Comparison of ENCODE assay signal across 9 cellular contexts in genomic region chr12:57899010-57899662, GRCh38. TPM values are rescaled to one million over a fixed set of nuclear protein-coding genes. Genes with fewer than 3 reads are reported as not detected.
A peak's percentile ranks its signal among the peaks of the same experiment; 100 is the strongest.
DNase-seq lines count a peak whose midpoint lies in the region; ATAC-seq, FAIRE-seq and TF ChIP-seq lines count a peak whose summit lies in the region.
"Had no signal": no experiment of that assay in that cellular context is flagged by ENCODE, and none has a peak within 500 bp of the region (broad histone marks: within the 10 kb centered on the region; RNA-seq: fewer than 3 reads in every experiment).

No MANE protein-coding gene starts in this region.

- H3K4me1 ChIP-seq in HepG2 (ENCODE audit: insufficient read depth, low read length): peaks cover 47% of the 10 kb centered on the region

- in situ Hi-C loops in HepG2 (cut with HindIII; ENCODE audit: extremely low pct_ligation_motif_present, low pct_unique_long_range_greater_than_20kb): loop anchor here (5.0 kb wide), 1 partner anchor 57 kb away; no protein-coding TSS in a partner anchor

- BruUV-seq in HepG2 (replicated peaks; lab: Mats Ljungman, UMichigan): no TSS peak

- TF ChIP-seq RAD21 in HepG2 (CRISPR knock-in tag; IDR thresholded peaks at IDR 0.05): no peak

- peak overlapping the region; percentile 74 to 99 for H3K27ac Mint-ChIP-seq in activated naive CD4-positive, alpha-beta T cell treated with anti-CD3 and anti-CD28 coated beads, Interleukin-2, amount 50 U/mL, for 72 hours

- no peak for FAIRE-seq in frontal cortex (lab: Jason Lieb, UNC)
- FAIRE-seq in HepG2 (lab: Jason Lieb, UNC): no peak

- H3K4me2 ChIP-seq in HepG2 (ENCODE audit: low read depth, low read length): no peak overlapping the region

- POLR2A ChIA-PET in HepG2 (lab: Yijun Ruan, JAX): interaction anchor here (6.1 kb wide), 1 partner anchor 53 kb away, joined by 110 read pairs; the partner anchor contains the start of gene CTDSP2

- H3K9me3 ChIP-seq in HepG2 (ENCODE audit: low read length): no peaks in the 10 kb centered on the region

- no peak overlapping the region for H3K9ac ChIP-seq in HepG2 (ENCODE audit: insufficient read depth, low read depth, low read length)

- 45% methylated on average over 6 of the region's 10 CpGs for WGBS in HepG2 (ENCODE audit: low lambda C conversion rate)

- peak; percentile 14 to 72 for DNase-seq in SHP77 (lab: John Stamatoyannopoulos, UW)
- DNase-seq in activated naive CD4-positive, alpha-beta T cell treated with anti-CD3 and anti-CD28 coated beads, Interleukin-2, amount 50 U/mL, for 72 hours (ENCODE audit: low spot score in 2 of 2): peak; percentile 78 to 89
- peak; percentile 91 for DNase-seq in iris pigment epithelial cell (ENCODE audit: low read depth)
- DNase-seq in stimulated activated CD8-positive, alpha-beta memory T cell treated with anti-CD3 and anti-CD28 coated beads, Interleukin-15, amount 100 ng/mL, for 4 hours (ENCODE audit: low read depth in 2 of 2): peak; percentile 58 to 74
- no peak for DNase-seq in frontal cortex (ENCODE audit: low spot score in 2 of 2)
- DNase-seq in HepG2 (ENCODE audit: low spot score): no peak

- no peak for TF ChIP-seq POLR2A in HepG2 (IDR thresholded peaks at IDR 0.05; ENCODE audit: insufficient read depth in 1 of 2, low read depth in 2 of 2, low read length in 2 of 2)

- no peaks in the 10 kb centered on the region for H3K79me2 ChIP-seq in HepG2 (ENCODE audit: insufficient read depth, low read length)

- peaks cover 0 to 47% of the 10 kb centered on the region in 2 experiments for H3K27me3 ChIP-seq in HepG2 (ENCODE audit: control insufficient read depth in 1 of 2, insufficient read depth in 2 of 2, low read length in 2 of 2)

- no peaks in the 10 kb centered on the region for H4K20me1 ChIP-seq in HepG2 (ENCODE audit: insufficient read depth, low read length)

- H3K27ac ChIP-seq in HepG2 (ENCODE audit: extremely low read length, insufficient read depth, low read length): no peak overlapping the region

- TF ChIP-seq CTCF in HepG2 (CRISPR knock-in tag; IDR thresholded peaks at IDR 0.05): no peak

- no peaks in the 10 kb centered on the region for H3K36me3 ChIP-seq in HepG2 (replicated peaks in 1 of 2; ENCODE audit: control insufficient read depth in 1 of 2, insufficient read depth in 2 of 2, low read length in 2 of 2)

- CTCF ChIA-PET in HepG2 (lab: Yijun Ruan, JAX; ENCODE audit: low intra/inter-chr PET ratio, low total read pairs): no interaction called here

- ATAC-seq in GM18873 (IDR thresholded peaks at IDR 0.05; ENCODE audit: low FRiP score, unreplicated experiment): peak; percentile 83
- ATAC-seq in HG03025 (IDR thresholded peaks at IDR 0.05; ENCODE audit: low FRiP score, unreplicated experiment): peak; percentile 82
- ATAC-seq in activated naive CD4-positive, alpha-beta T cell treated with anti-CD3 and anti-CD28 coated beads, Interleukin-2, amount 50 U/mL, for 72 hours: peak; percentile 92 to 93
- no peak for ATAC-seq in HepG2

- no peak overlapping the region for H2AFZ ChIP-seq in HepG2 (ENCODE audit: low read length)

- intact Hi-C loops in HepG2 (cut with micrococcal nuclease; ENCODE audit: unreplicated experiment): no loop called here

- TF ChIP-seq EP300 in HepG2 (IDR thresholded peaks at IDR 0.05; ENCODE audit: low read depth in 2 of 2, low read length in 2 of 2) (no peak), HepG2 (CRISPR knock-in tag; IDR thresholded peaks at IDR 0.05; ENCODE audit: borderline replicate concordance) (no peak)

- H3K4me3 ChIP-seq in HepG2 (replicated peaks in 1 of 3; ENCODE audit: insufficient read depth in 1 of 3, low read depth in 2 of 3, low read length in 3 of 3): no peak overlapping the region

- no peaks in the 10 kb centered on the region for H3K36me3 Mint-ChIP-seq in activated naive CD4-positive, alpha-beta T cell treated with anti-CD3 and anti-CD28 coated beads, Interleukin-2, amount 50 U/mL, for 72 hours

- H3K9me3 Mint-ChIP-seq in activated naive CD4-positive, alpha-beta T cell treated with anti-CD3 and anti-CD28 coated beads, Interleukin-2, amount 50 U/mL, for 72 hours: no peaks in the 10 kb centered on the region
- H3K9me3 Mint-ChIP-seq: dendritic cell treated with granulocyte-macrophage colony-stimulating factor and Interleukin-4, amounts not matched to agents 40 ng/mL and 50 ng/mL, for 4 days had no signal

TF ChIP-seq in HepG2, 621 proteins besides CTCF, POLR2A, EP300 and RAD21 (continues in another document):
- TF ChIP-seq SAP130 (CRISPR knock-in tag; IDR thresholded peaks at IDR 0.05; ENCODE audit: low read depth) (no peak), ZNF772 (CRISPR knock-in tag; IDR thresholded peaks at IDR 0.05) (no peak), ZKSCAN1 (IDR thresholded peaks at IDR 0.05; ENCODE audit: low read length) (no peak)
- TF ChIP-seq, protein P1, sequence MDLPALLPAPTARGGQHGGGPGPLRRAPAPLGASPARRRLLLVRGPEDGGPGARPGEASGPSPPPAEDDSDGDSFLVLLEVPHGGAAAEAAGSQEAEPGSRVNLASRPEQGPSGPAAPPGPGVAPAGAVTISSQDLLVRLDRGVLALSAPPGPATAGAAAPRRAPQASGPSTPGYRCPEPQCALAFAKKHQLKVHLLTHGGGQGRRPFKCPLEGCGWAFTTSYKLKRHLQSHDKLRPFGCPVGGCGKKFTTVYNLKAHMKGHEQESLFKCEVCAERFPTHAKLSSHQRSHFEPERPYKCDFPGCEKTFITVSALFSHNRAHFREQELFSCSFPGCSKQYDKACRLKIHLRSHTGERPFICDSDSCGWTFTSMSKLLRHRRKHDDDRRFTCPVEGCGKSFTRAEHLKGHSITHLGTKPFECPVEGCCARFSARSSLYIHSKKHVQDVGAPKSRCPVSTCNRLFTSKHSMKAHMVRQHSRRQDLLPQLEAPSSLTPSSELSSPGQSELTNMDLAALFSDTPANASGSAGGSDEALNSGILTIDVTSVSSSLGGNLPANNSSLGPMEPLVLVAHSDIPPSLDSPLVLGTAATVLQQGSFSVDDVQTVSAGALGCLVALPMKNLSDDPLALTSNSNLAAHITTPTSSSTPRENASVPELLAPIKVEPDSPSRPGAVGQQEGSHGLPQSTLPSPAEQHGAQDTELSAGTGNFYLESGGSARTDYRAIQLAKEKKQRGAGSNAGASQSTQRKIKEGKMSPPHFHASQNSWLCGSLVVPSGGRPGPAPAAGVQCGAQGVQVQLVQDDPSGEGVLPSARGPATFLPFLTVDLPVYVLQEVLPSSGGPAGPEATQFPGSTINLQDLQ (CRISPR knock-in tag; IDR thresholded peaks at IDR 0.05): no peak

RNA-seq across cellular contexts. Expression of gene ATP23, which starts 42.2 kb away (rescaled TPM):
- total RNA-seq in activated naive CD4-positive, alpha-beta T cell treated with anti-CD3 and anti-CD28 coated beads, Interleukin-2, amount 50 U/mL, for 72 hours: 10 to 100 TPM; 15.3 to 15.5 TPM
- total RNA-seq in frontal cortex (6.1 TPM), HepG2 (2016; rRNA removed; fragmentation: Illumina TruSeq; extraction: Trizol) (12.1 and 13.1 TPM in 2 replicates)
- 24.3 and 27.9 TPM in 2 replicates for total RNA-seq in HepG2 (2016; cell fraction: cytosol; rRNA removed; fragmentation: Illumina TruSeq; extraction: Trizol; ENCODE audit: low read depth)
- 14.7 and 15.5 TPM in 2 replicates for total RNA-seq in HepG2 (2016; cell fraction: insoluble cytoplasmic fraction; rRNA removed; fragmentation: Illumina TruSeq; extraction: Trizol)
- 27.9 and 34.5 TPM in 2 replicates for total RNA-seq in HepG2 (2016; cell fraction: membrane; rRNA removed; fragmentation: Illumina TruSeq; extraction: Trizol)
- total RNA-seq in HepG2 (2016; cell fraction: nucleus; rRNA removed; fragmentation: Illumina TruSeq; extraction: Trizol): 3.4 and 6.2 TPM in 2 replicates
- 11.4 and 14.7 TPM in 2 replicates for polyA plus RNA-seq in HepG2 (2011; rRNA removed)
- polyA plus RNA-seq in HepG2 (2011; cell fraction: cytosol; rRNA removed): 11.9 and 15.5 TPM in 2 replicates
- polyA plus RNA-seq in HepG2 (2011; cell fraction: nucleus; rRNA removed): 5.3 and 6.3 TPM in 2 replicates
- polyA plus RNA-seq in HepG2 (2012): 4.8 and 9.6 TPM in 2 replicates
- polyA plus RNA-seq in HepG2 (2016; cell fraction: cytosol; fragmentation: Illumina TruSeq; extraction: Trizol; ENCODE audit: low read depth): 34.8 and 37.5 TPM in 2 replicates
- polyA plus RNA-seq in HepG2 (2016; cell fraction: insoluble cytoplasmic fraction; fragmentation: Illumina TruSeq; extraction: Trizol; ENCODE audit: low read depth): 12.6 and 13.2 TPM in 2 replicates
- polyA plus RNA-seq in HepG2 (2016; cell fraction: membrane; fragmentation: Illumina TruSeq; extraction: Trizol; ENCODE audit: low read depth): 23.8 and 26.9 TPM in 2 replicates
- 8.7 and 11.7 TPM in 2 replicates for polyA plus RNA-seq in HepG2 (2016; cell fraction: nucleus; fragmentation: Illumina TruSeq; extraction: Trizol; ENCODE audit: insufficient read depth, low read depth)
- 5.1 and 5.7 TPM in 2 replicates for polyA minus RNA-seq in HepG2 (2011; rRNA and poly(A)+ RNA removed; ENCODE audit: low replicate concordance)
- polyA minus RNA-seq in HepG2 (2011; cell fraction: cytosol; rRNA and poly(A)+ RNA removed): 6.1 and 7.6 TPM in 2 replicates
- 1.4 and 3.5 TPM in 2 replicates for polyA minus RNA-seq in HepG2 (2011; cell fraction: nucleus; rRNA and poly(A)+ RNA removed)

RNA-seq across cellular contexts. Expression of gene CTDSP2, which starts 52.6 kb away (rescaled TPM):
- total RNA-seq in activated naive CD4-positive, alpha-beta T cell treated with anti-CD3 and anti-CD28 coated beads, Interleukin-2, amount 50 U/mL, for 72 hours: 100 to 1,000 TPM in 1 of 2 donors, 10 to 100 TPM in 1; 76.3 to 103 TPM
- total RNA-seq in frontal cortex (14.7 TPM), HepG2 (2016; rRNA removed; fragmentation: Illumina TruSeq; extraction: Trizol) (38.1 and 42.4 TPM in 2 replicates)
- total RNA-seq in HepG2 (2016; cell fraction: cytosol; rRNA removed; fragmentation: Illumina TruSeq; extraction: Trizol; ENCODE audit: low read depth): 20.5 and 21.6 TPM in 2 replicates
- total RNA-seq in HepG2 (2016; cell fraction: insoluble cytoplasmic fraction; rRNA removed; fragmentation: Illumina TruSeq; extraction: Trizol): 37.7 and 41.1 TPM in 2 replicates
- total RNA-seq in HepG2 (2016; cell fraction: membrane; rRNA removed; fragmentation: Illumina TruSeq; extraction: Trizol): 60.6 and 65.1 TPM in 2 replicates
- total RNA-seq in HepG2 (2016; cell fraction: nucleus; rRNA removed; fragmentation: Illumina TruSeq; extraction: Trizol): 35.7 and 38.6 TPM in 2 replicates
- 82.5 and 91.3 TPM in 2 replicates for polyA plus RNA-seq in HepG2 (2011; rRNA removed)
- polyA plus RNA-seq in HepG2 (2011; cell fraction: cytosol; rRNA removed): 94.6 and 96.0 TPM in 2 replicates
- 121 and 124 TPM in 2 replicates for polyA plus RNA-seq in HepG2 (2011; cell fraction: nucleus; rRNA removed)
- 68.6 and 96.3 TPM in 2 replicates for polyA plus RNA-seq in HepG2 (2012)
- polyA plus RNA-seq in HepG2 (2016; cell fraction: cytosol; fragmentation: Illumina TruSeq; extraction: Trizol; ENCODE audit: low read depth): 59.2 and 67.3 TPM in 2 replicates
- 57.7 and 67.3 TPM in 2 replicates for polyA plus RNA-seq in HepG2 (2016; cell fraction: insoluble cytoplasmic fraction; fragmentation: Illumina TruSeq; extraction: Trizol; ENCODE audit: low read depth)
- polyA plus RNA-seq in HepG2 (2016; cell fraction: membrane; fragmentation: Illumina TruSeq; extraction: Trizol; ENCODE audit: low read depth): 88.5 and 93.3 TPM in 2 replicates
- 61.0 and 66.5 TPM in 2 replicates for polyA plus RNA-seq in HepG2 (2016; cell fraction: nucleus; fragmentation: Illumina TruSeq; extraction: Trizol; ENCODE audit: insufficient read depth, low read depth)
- 118 and 141 TPM in 2 replicates for polyA minus RNA-seq in HepG2 (2011; rRNA and poly(A)+ RNA removed; ENCODE audit: low replicate concordance)
- 57.9 and 82.7 TPM in 2 replicates for polyA minus RNA-seq in HepG2 (2011; cell fraction: cytosol; rRNA and poly(A)+ RNA removed)
- polyA minus RNA-seq in HepG2 (2011; cell fraction: nucleus; rRNA and poly(A)+ RNA removed): 88.2 and 116 TPM in 2 replicates

Comparison
In these comparisons a context has a peak if more than half of its experiments do, and no peak if none do; other contexts are left out.
1. DNase-seq: peak in SHP77 (2 of 2), activated naive CD4-positive, alpha-beta T cell treated with anti-CD3 and anti-CD28 coated beads, Interleukin-2, amount 50 U/mL, for 72 hours (2 of 2), iris pigment epithelial cell (single experiment) and stimulated activated CD8-positive, alpha-beta memory T cell treated with anti-CD3 and anti-CD28 coated beads, Interleukin-15, amount 100 ng/mL, for 4 hours (2 of 2); none in frontal cortex (0 of 2) and HepG2 (single experiment).